In genomic region chr11:29432719-29433325, GRCh38 we compare ENCODE assay signal across 9 cellular contexts.
DNase-seq lines count a peak whose midpoint lies in the region; ATAC-seq and TF ChIP-seq lines count a peak whose summit lies in the region.
"Had no signal": no experiment of that assay in that cellular context is flagged by ENCODE, and none has a peak within 500 bp of the region (broad histone marks: within the 10 kb centered on the region; RNA-seq: fewer than 3 reads in every experiment).

No MANE protein-coding gene starts in this region.

- no peaks in the 10 kb centered on the region for H3K9me2 ChIP-seq in OCI-LY1 (ENCODE audit: low read depth, low read length)

- H3K4me2 ChIP-seq in OCI-LY1 (ENCODE audit: low read length): no peak overlapping the region

- no peak overlapping the region for H3K27ac Mint-ChIP-seq in activated CD8-positive, alpha-beta T cell treated with anti-CD3 and anti-CD28 coated beads for 36 hours
- no peak overlapping the region for H3K27ac Mint-ChIP-seq in activated CD8-positive, alpha-beta T cell treated with anti-CD3 and anti-CD28 coated beads, Interleukin-2, amount 10 ng/mL, durations not matched to agents 7 days and 5 days
- no peak overlapping the region for H3K27ac Mint-ChIP-seq in type B pancreatic cell

- H2AFZ ChIP-seq in OCI-LY1 (ENCODE audit: low read length): no peak overlapping the region

- H3K36me3 ChIP-seq in OCI-LY1 (ENCODE audit: insufficient read depth, low read length): no peaks in the 10 kb centered on the region

- H3K4me1 ChIP-seq in OCI-LY1 (ENCODE audit: insufficient read depth, low read length, severe bottlenecking): no peaks in the 10 kb centered on the region

- no peaks in the 10 kb centered on the region for H4K20me1 ChIP-seq in OCI-LY1 (ENCODE audit: insufficient read depth, low read length)

- no peak overlapping the region for H3K4me3 ChIP-seq in OCI-LY1 (ENCODE audit: low read depth, low read length, poor library complexity, severe bottlenecking)
- no peak overlapping the region for H3K4me3 ChIP-seq in fibroblast of villous mesenchyme (ENCODE audit: low read depth, low read length)
- H3K4me3 ChIP-seq: skin epidermis had no signal

- H3K36me3 Mint-ChIP-seq in activated CD8-positive, alpha-beta T cell treated with anti-CD3 and anti-CD28 coated beads for 36 hours (ENCODE audit: low read depth): no peaks in the 10 kb centered on the region
- no peaks in the 10 kb centered on the region for H3K36me3 Mint-ChIP-seq in activated CD8-positive, alpha-beta T cell treated with anti-CD3 and anti-CD28 coated beads, Interleukin-2, amount 10 ng/mL, durations not matched to agents 7 days and 5 days (ENCODE audit: low read depth)
- H3K36me3 Mint-ChIP-seq in type B pancreatic cell: no peaks in the 10 kb centered on the region

- peak; percentile 49 for TF ChIP-seq CTCF in activated CD8-positive, alpha-beta T cell treated with anti-CD3 and anti-CD28 coated beads for 36 hours (IDR thresholded peaks at IDR 0.05)
- TF ChIP-seq CTCF in OCI-LY1 (IDR thresholded peaks at IDR 0.05; ENCODE audit: low read length) (peak; percentile 56), fibroblast of villous mesenchyme (IDR thresholded peaks at IDR 0.05; ENCODE audit: insufficient read depth, low read depth, low read length) (peak; percentile 49), type B pancreatic cell (conservative IDR thresholded peaks at IDR 0.05) (peak; percentile 82)

- no peak overlapping the region for H3K27ac ChIP-seq in OCI-LY1 (ENCODE audit: low read depth, low read length, poor library complexity, severe bottlenecking)
- H3K27ac ChIP-seq: skin epidermis had no signal

- no peak overlapping the region for H3K9ac ChIP-seq in OCI-LY1 (ENCODE audit: low read length)

- H3K27me3 Mint-ChIP-seq in activated CD8-positive, alpha-beta T cell treated with anti-CD3 and anti-CD28 coated beads for 36 hours: no peaks in the 10 kb centered on the region
- H3K27me3 Mint-ChIP-seq in activated CD8-positive, alpha-beta T cell treated with anti-CD3 and anti-CD28 coated beads, Interleukin-2, amount 10 ng/mL, durations not matched to agents 7 days and 5 days (ENCODE audit: low read depth): no peaks in the 10 kb centered on the region
- peaks cover 4% of the 10 kb centered on the region for H3K27me3 Mint-ChIP-seq in type B pancreatic cell

- H3K79me2 ChIP-seq in OCI-LY1 (ENCODE audit: insufficient read depth, low read length): no peaks in the 10 kb centered on the region

- no peak for DNase-seq in activated CD8-positive, alpha-beta T cell treated with anti-CD3 and anti-CD28 coated beads for 36 hours
- DNase-seq in activated CD8-positive, alpha-beta T cell treated with anti-CD3 and anti-CD28 coated beads, Interleukin-2, amount 10 ng/mL, durations not matched to agents 7 days and 5 days: no peak
- DNase-seq in fibroblast of villous mesenchyme (ENCODE audit: low read depth): peak; percentile 7
- no peak for DNase-seq in type B pancreatic cell (ENCODE audit: extremely low spot score, unreplicated experiment)
- DNase-seq in effector CD4-positive, alpha-beta T cell: no peak

- CTCF ChIA-PET in activated CD8-positive, alpha-beta T cell treated with anti-CD3 and anti-CD28 coated beads for 36 hours (lab: Charles Lee): interaction anchor here (0.6 to 2.6 kb wide), 8 partner anchors 10 to 764 kb away, joined by 3 to 10 read pairs (median 4); no protein-coding TSS in a partner anchor
- CTCF ChIA-PET in activated CD8-positive, alpha-beta T cell treated with anti-CD3 and anti-CD28 coated beads, Interleukin-2, amount 10 ng/mL, durations not matched to agents 7 days and 5 days (lab: Charles Lee): interaction anchor here (1.0 kb wide), 1 partner anchor 34 kb away, joined by 3 read pairs; no protein-coding TSS in a partner anchor

- H3F3A ChIP-seq in OCI-LY1 (ENCODE audit: insufficient read depth, low read length): no peaks in the 10 kb centered on the region

- H3K27me3 ChIP-seq in OCI-LY1 (ENCODE audit: insufficient read depth, low read length): no peaks in the 10 kb centered on the region

- no peak overlapping the region for H3K4me3 Mint-ChIP-seq in activated CD8-positive, alpha-beta T cell treated with anti-CD3 and anti-CD28 coated beads for 36 hours
- H3K4me3 Mint-ChIP-seq in activated CD8-positive, alpha-beta T cell treated with anti-CD3 and anti-CD28 coated beads, Interleukin-2, amount 10 ng/mL, durations not matched to agents 7 days and 5 days: no peak overlapping the region
- H3K4me3 Mint-ChIP-seq in type B pancreatic cell: no peak overlapping the region

- POLR2A ChIA-PET in activated CD8-positive, alpha-beta T cell treated with anti-CD3 and anti-CD28 coated beads for 36 hours (lab: Charles Lee): no interaction called here
- POLR2A ChIA-PET in activated CD8-positive, alpha-beta T cell treated with anti-CD3 and anti-CD28 coated beads, Interleukin-2, amount 10 ng/mL, durations not matched to agents 7 days and 5 days (lab: Charles Lee): no interaction called here

- intact Hi-C loops in activated CD8-positive, alpha-beta T cell treated with anti-CD3 and anti-CD28 coated beads for 36 hours (cut with micrococcal nuclease): no loop called here

- H3K4me1 Mint-ChIP-seq in activated CD8-positive, alpha-beta T cell treated with anti-CD3 and anti-CD28 coated beads for 36 hours (ENCODE audit: low read depth): no peaks in the 10 kb centered on the region
- H3K4me1 Mint-ChIP-seq in activated CD8-positive, alpha-beta T cell treated with anti-CD3 and anti-CD28 coated beads, Interleukin-2, amount 10 ng/mL, durations not matched to agents 7 days and 5 days (ENCODE audit: low read depth): no peaks in the 10 kb centered on the region
- H3K4me1 Mint-ChIP-seq in type B pancreatic cell (ENCODE audit: unreplicated experiment): no peaks in the 10 kb centered on the region

- no peak for ATAC-seq in activated CD8-positive, alpha-beta T cell treated with anti-CD3 and anti-CD28 coated beads for 36 hours
- no peak for ATAC-seq in activated CD8-positive, alpha-beta T cell treated with anti-CD3 and anti-CD28 coated beads, Interleukin-2, amount 10 ng/mL, durations not matched to agents 7 days and 5 days
- ATAC-seq in HG03045 (IDR thresholded peaks at IDR 0.05; ENCODE audit: unreplicated experiment) (no peak), HG02642 (IDR thresholded peaks at IDR 0.05; ENCODE audit: poor library complexity, unreplicated experiment) (no peak)

- no peaks in the 10 kb centered on the region for H3K9me3 ChIP-seq in OCI-LY1 (ENCODE audit: low read length)

- H3K9me3 Mint-ChIP-seq in activated CD8-positive, alpha-beta T cell treated with anti-CD3 and anti-CD28 coated beads for 36 hours: peaks cover 2% of the 10 kb centered on the region
- H3K9me3 Mint-ChIP-seq in activated CD8-positive, alpha-beta T cell treated with anti-CD3 and anti-CD28 coated beads, Interleukin-2, amount 10 ng/mL, durations not matched to agents 7 days and 5 days (ENCODE audit: insufficient read depth): no peaks in the 10 kb centered on the region
- H3K9me3 Mint-ChIP-seq in type B pancreatic cell: no peaks in the 10 kb centered on the region
